11 cellular contexts compared by ENCODE assay signal in the genomic region with DNA sequence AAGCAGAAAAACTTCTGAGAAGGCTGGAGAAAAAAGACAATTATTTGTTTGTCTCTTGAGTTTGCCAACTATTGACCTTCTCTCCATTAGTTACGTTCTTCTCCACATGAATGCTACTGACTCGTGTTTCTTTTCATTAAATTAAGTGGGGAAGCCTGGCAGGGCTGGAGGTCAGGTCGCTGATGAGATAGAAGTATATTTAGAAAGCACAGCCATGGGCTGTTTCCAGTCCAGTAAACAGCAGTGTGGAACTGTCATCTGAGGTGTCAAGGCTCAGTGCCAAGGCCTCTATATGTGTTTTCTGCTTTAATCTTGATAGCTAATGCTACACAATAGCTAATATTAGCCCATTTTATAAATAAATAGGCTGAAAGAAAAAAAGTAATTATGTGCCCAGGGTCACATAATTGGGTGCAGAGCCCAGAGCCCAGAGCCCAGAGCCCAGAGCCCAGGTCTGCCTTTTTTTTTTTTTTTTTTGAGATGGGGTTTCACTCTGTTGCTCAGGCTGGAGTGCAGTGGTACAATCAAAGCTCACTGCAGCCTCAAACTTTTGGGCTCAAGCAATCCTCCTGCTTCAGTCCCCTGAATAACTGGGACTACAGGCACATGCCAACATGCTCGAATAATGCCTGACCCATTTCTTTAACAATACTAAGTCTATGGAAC. TPM values are rescaled to one million over a fixed set of nuclear protein-coding genes. Genes with fewer than 3 reads are reported as not detected.
DNase-seq lines count a peak whose midpoint lies in the region; ATAC-seq lines count a peak whose summit lies in the region.
"Had no signal": no experiment of that assay in that cellular context is flagged by ENCODE, and none has a peak within 500 bp of the region (broad histone marks: within the 10 kb centered on the region; RNA-seq: fewer than 3 reads in every experiment).

No MANE protein-coding gene starts in this region.

- CTCF ChIA-PET in activated CD4-positive, alpha-beta memory T cell treated with anti-CD3 and anti-CD28 coated beads, Interleukin-2, amount 10 ng/mL, durations not matched to agents 7 days and 5 days (lab: Charles Lee) = no interaction called here

- no peak overlapping the region for H3K4me3 Mint-ChIP-seq in activated CD4-positive, alpha-beta memory T cell treated with anti-CD3 and anti-CD28 coated beads, Interleukin-2, amount 10 ng/mL, durations not matched to agents 7 days and 5 days
- H3K4me3 Mint-ChIP-seq: activated naive CD4-positive, alpha-beta T cell treated with anti-CD3 and anti-CD28 coated beads, Interleukin-2, amount 50 U/mL, for 24 hours had no signal

- H3K9me3 Mint-ChIP-seq in activated CD4-positive, alpha-beta memory T cell treated with anti-CD3 and anti-CD28 coated beads, Interleukin-2, amount 10 ng/mL, durations not matched to agents 7 days and 5 days = no peaks in the 10 kb centered on the region
- H3K9me3 Mint-ChIP-seq: activated naive CD4-positive, alpha-beta T cell treated with anti-CD3 and anti-CD28 coated beads, Interleukin-2, amount 50 U/mL, for 24 hours had no signal

- H3K27ac Mint-ChIP-seq in activated CD4-positive, alpha-beta memory T cell treated with anti-CD3 and anti-CD28 coated beads, Interleukin-2, amount 10 ng/mL, durations not matched to agents 7 days and 5 days = no peak overlapping the region
- H3K27ac Mint-ChIP-seq: activated naive CD4-positive, alpha-beta T cell treated with anti-CD3 and anti-CD28 coated beads, Interleukin-2, amount 50 U/mL, for 24 hours had no signal

- H3K4me1 Mint-ChIP-seq in activated CD4-positive, alpha-beta memory T cell treated with anti-CD3 and anti-CD28 coated beads, Interleukin-2, amount 10 ng/mL, durations not matched to agents 7 days and 5 days = peaks cover 16% of the 10 kb centered on the region

- ATAC-seq in GM18502 (IDR thresholded peaks at IDR 0.05; ENCODE audit: poor library complexity, unreplicated experiment) = peak; percentile 65
- peak; percentile 65 for ATAC-seq in GM21390 (IDR thresholded peaks at IDR 0.05; ENCODE audit: unreplicated experiment)
- peak; percentile 53 for ATAC-seq in HG03354 (IDR thresholded peaks at IDR 0.05; ENCODE audit: poor library complexity, severe bottlenecking, unreplicated experiment)

- H3K27me3 Mint-ChIP-seq in activated CD4-positive, alpha-beta memory T cell treated with anti-CD3 and anti-CD28 coated beads, Interleukin-2, amount 10 ng/mL, durations not matched to agents 7 days and 5 days = peaks cover 24% of the 10 kb centered on the region

- POLR2A ChIA-PET in activated CD4-positive, alpha-beta memory T cell treated with anti-CD3 and anti-CD28 coated beads, Interleukin-2, amount 10 ng/mL, durations not matched to agents 7 days and 5 days (lab: Charles Lee) = no interaction called here

- DNase-seq in myocyte (ENCODE audit: low read depth) (peak; percentile 67), NCI-H2196 treated with DMSO at 0.1 percent for 48 hours (lab: John Stamatoyannopoulos, UW; ENCODE audit: unreplicated experiment) (no peak), EL (no peak), NCI-H2029 (lab: John Stamatoyannopoulos, UW) (no peak)
- DNase-seq in activated CD4-positive, alpha-beta memory T cell treated with anti-CD3 and anti-CD28 coated beads, Interleukin-2, amount 10 ng/mL, durations not matched to agents 7 days and 5 days = no peak
- DNase-seq: NCI-H524 had no signal

- no peaks in the 10 kb centered on the region for H3K36me3 Mint-ChIP-seq in activated CD4-positive, alpha-beta memory T cell treated with anti-CD3 and anti-CD28 coated beads, Interleukin-2, amount 10 ng/mL, durations not matched to agents 7 days and 5 days (ENCODE audit: low read depth)
- H3K36me3 Mint-ChIP-seq: activated naive CD4-positive, alpha-beta T cell treated with anti-CD3 and anti-CD28 coated beads, Interleukin-2, amount 50 U/mL, for 24 hours had no signal

RNA-seq across cellular contexts. Expression of a gene that starts 6.3 kb away (rescaled TPM):
- not detected in 2 replicates for total RNA-seq in myocyte
- not detected for polyA plus RNA-seq in myocyte (2012)
- not detected for total RNA-seq in activated CD4-positive, alpha-beta memory T cell treated with anti-CD3 and anti-CD28 coated beads, Interleukin-2, amount 10 ng/mL, durations not matched to agents 7 days and 5 days
- total RNA-seq: kidney epithelial cell had no signal

RNA-seq across cellular contexts. Expression of a gene that starts 55.9 kb away (rescaled TPM):
- total RNA-seq in myocyte = 8.8 and 18.0 TPM in 2 replicates
- polyA plus RNA-seq in myocyte (2012) = 8.2 TPM
- not detected for total RNA-seq in activated CD4-positive, alpha-beta memory T cell treated with anti-CD3 and anti-CD28 coated beads, Interleukin-2, amount 10 ng/mL, durations not matched to agents 7 days and 5 days
